1 cellular context compared by ENCODE assay signal in genomic region chr1:88891318-88892145, GRCh38.
TF ChIP-seq lines count a peak whose summit lies in the region.

A gene with protein sequence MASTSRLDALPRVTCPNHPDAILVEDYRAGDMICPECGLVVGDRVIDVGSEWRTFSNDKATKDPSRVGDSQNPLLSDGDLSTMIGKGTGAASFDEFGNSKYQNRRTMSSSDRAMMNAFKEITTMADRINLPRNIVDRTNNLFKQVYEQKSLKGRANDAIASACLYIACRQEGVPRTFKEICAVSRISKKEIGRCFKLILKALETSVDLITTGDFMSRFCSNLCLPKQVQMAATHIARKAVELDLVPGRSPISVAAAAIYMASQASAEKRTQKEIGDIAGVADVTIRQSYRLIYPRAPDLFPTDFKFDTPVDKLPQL (minus strand): TSS chr1:88891567. CDS start chr1:88891499, 68 bp downstream.

TF ChIP-seq in K562, 482 proteins besides CTCF, POLR2A, EP300 and RAD21 (continued from another document and continues in another):
- TF ChIP-seq ETV6 (IDR thresholded peaks at IDR 0.05; ENCODE audit: borderline replicate concordance in 1 of 2, low read depth in 2 of 2, low read length in 1 of 2): peak in 1 of 2 experiments; percentile 17; a peak in 1 of 4 replicates
- TF ChIP-seq ETV6 (CRISPR knock-in tag; IDR thresholded peaks at IDR 0.05; ENCODE audit: borderline replicate concordance): no peak
- TF ChIP-seq ZBTB40 (IDR thresholded peaks at IDR 0.05): peak; percentile 45; the same call in 1 of the 2 replicates
- no peak for TF ChIP-seq ZBTB40 (CRISPR knock-in tag; IDR thresholded peaks at IDR 0.05)
- TF ChIP-seq KDM5B (IDR thresholded peaks at IDR 0.05; ENCODE audit: insufficient replicate concordance, low read depth, low read length): peak; percentile 100
- peak; percentile 62 to 95 (median 90) for TF ChIP-seq YY1 (IDR thresholded peaks at IDR 0.05; ENCODE audit: borderline replicate concordance in 1 of 3, control insufficient read depth in 1 of 3, extremely low read depth in 1 of 3, insufficient read depth in 3 of 3, insufficient read length in 1 of 3, insufficient replicate concordance in 2 of 3, low read depth in 1 of 3, low read length in 2 of 3)
- peak; percentile 100 for TF ChIP-seq TAF1 (IDR thresholded peaks at IDR 0.05; ENCODE audit: control insufficient read depth, extremely low read depth, insufficient read depth, low read length, severe bottlenecking)
- peak; percentile 86 for TF ChIP-seq C11orf30 (IDR thresholded peaks at IDR 0.05; ENCODE audit: low read depth)
- TF ChIP-seq ID3 (CRISPR knock-in tag; IDR thresholded peaks at IDR 0.05): no peak
- TF ChIP-seq ID3 (tag; IDR thresholded peaks at IDR 0.05): peak; percentile 62; the same call in 1 of the 2 replicates
- TF ChIP-seq CHD2 (IDR thresholded peaks at IDR 0.05; ENCODE audit: low read depth, low read length): peak; percentile 46; the same call in 1 of the 2 replicates
- no peak for TF ChIP-seq SNAPC5 (CRISPR knock-in tag; IDR thresholded peaks at IDR 0.05)
- TF ChIP-seq CBX3 (IDR thresholded peaks at IDR 0.05; ENCODE audit: borderline replicate concordance in 1 of 2, low read length in 2 of 2): peak in 1 of 2 experiments; percentile 87; a peak in 2 of 3 replicates
- TF ChIP-seq NFXL1 (CRISPR knock-in tag; IDR thresholded peaks at IDR 0.05): no peak
- 0 out of 4 replicates have a peak, but pooled peaks of 1 of the 2 experiments have one; percentile 58 for TF ChIP-seq FOXA3 (CRISPR knock-in tag; conservative IDR thresholded peaks at IDR 0.05 in 1 of 2, IDR thresholded peaks at IDR 0.05 in 1 of 2)
- peak; percentile 56 for TF ChIP-seq PRDM10 (IDR thresholded peaks at IDR 0.05; ENCODE audit: partially characterized antibody)
- no peak for TF ChIP-seq THRA (IDR thresholded peaks at IDR 0.05)
- TF ChIP-seq SIN3A (IDR thresholded peaks at IDR 0.05; ENCODE audit: borderline replicate concordance in 2 of 2, control insufficient read depth in 1 of 2, low read depth in 2 of 2, low read length in 2 of 2): peak; percentile 72 to 83; a peak in 2 of 4 replicates
- TF ChIP-seq, protein P1, sequence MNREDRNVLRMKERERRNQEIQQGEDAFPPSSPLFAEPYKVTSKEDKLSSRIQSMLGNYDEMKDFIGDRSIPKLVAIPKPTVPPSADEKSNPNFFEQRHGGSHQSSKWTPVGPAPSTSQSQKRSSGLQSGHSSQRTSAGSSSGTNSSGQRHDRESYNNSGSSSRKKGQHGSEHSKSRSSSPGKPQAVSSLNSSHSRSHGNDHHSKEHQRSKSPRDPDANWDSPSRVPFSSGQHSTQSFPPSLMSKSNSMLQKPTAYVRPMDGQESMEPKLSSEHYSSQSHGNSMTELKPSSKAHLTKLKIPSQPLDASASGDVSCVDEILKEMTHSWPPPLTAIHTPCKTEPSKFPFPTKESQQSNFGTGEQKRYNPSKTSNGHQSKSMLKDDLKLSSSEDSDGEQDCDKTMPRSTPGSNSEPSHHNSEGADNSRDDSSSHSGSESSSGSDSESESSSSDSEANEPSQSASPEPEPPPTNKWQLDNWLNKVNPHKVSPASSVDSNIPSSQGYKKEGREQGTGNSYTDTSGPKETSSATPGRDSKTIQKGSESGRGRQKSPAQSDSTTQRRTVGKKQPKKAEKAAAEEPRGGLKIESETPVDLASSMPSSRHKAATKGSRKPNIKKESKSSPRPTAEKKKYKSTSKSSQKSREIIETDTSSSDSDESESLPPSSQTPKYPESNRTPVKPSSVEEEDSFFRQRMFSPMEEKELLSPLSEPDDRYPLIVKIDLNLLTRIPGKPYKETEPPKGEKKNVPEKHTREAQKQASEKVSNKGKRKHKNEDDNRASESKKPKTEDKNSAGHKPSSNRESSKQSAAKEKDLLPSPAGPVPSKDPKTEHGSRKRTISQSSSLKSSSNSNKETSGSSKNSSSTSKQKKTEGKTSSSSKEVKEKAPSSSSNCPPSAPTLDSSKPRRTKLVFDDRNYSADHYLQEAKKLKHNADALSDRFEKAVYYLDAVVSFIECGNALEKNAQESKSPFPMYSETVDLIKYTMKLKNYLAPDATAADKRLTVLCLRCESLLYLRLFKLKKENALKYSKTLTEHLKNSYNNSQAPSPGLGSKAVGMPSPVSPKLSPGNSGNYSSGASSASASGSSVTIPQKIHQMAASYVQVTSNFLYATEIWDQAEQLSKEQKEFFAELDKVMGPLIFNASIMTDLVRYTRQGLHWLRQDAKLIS (CRISPR knock-in tag; IDR thresholded peaks at IDR 0.05): peak; percentile 95
- peak; percentile 69 for TF ChIP-seq SIN3B (IDR thresholded peaks at IDR 0.05; ENCODE audit: low read depth)
- peak; percentile 40 for TF ChIP-seq CBFA2T2 (conservative IDR thresholded peaks at IDR 0.05)
- TF ChIP-seq MNT (conservative IDR thresholded peaks at IDR 0.05): peak; percentile 79 to 89
- peak; percentile 84 for TF ChIP-seq TFAP4 (CRISPR knock-in tag; IDR thresholded peaks at IDR 0.05; ENCODE audit: borderline replicate concordance)
- no peak; the same call in 1 of the 2 replicates for TF ChIP-seq ZBTB17 (CRISPR knock-in tag; IDR thresholded peaks at IDR 0.05)
- TF ChIP-seq, protein P2, sequence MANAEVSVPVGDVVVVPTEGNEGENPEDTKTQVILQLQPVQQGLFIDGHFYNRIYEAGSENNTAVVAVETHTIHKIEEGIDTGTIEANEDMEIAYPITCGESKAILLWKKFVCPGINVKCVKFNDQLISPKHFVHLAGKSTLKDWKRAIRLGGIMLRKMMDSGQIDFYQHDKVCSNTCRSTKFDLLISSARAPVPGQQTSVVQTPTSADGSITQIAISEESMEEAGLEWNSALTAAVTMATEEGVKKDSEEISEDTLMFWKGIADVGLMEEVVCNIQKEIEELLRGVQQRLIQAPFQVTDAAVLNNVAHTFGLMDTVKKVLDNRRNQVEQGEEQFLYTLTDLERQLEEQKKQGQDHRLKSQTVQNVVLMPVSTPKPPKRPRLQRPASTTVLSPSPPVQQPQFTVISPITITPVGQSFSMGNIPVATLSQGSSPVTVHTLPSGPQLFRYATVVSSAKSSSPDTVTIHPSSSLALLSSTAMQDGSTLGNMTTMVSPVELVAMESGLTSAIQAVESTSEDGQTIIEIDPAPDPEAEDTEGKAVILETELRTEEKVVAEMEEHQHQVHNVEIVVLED (CRISPR knock-in tag; IDR thresholded peaks at IDR 0.05): peak; percentile 60
